Comparison of ENCODE assay signal across 1 cellular context in the genomic region with DNA sequence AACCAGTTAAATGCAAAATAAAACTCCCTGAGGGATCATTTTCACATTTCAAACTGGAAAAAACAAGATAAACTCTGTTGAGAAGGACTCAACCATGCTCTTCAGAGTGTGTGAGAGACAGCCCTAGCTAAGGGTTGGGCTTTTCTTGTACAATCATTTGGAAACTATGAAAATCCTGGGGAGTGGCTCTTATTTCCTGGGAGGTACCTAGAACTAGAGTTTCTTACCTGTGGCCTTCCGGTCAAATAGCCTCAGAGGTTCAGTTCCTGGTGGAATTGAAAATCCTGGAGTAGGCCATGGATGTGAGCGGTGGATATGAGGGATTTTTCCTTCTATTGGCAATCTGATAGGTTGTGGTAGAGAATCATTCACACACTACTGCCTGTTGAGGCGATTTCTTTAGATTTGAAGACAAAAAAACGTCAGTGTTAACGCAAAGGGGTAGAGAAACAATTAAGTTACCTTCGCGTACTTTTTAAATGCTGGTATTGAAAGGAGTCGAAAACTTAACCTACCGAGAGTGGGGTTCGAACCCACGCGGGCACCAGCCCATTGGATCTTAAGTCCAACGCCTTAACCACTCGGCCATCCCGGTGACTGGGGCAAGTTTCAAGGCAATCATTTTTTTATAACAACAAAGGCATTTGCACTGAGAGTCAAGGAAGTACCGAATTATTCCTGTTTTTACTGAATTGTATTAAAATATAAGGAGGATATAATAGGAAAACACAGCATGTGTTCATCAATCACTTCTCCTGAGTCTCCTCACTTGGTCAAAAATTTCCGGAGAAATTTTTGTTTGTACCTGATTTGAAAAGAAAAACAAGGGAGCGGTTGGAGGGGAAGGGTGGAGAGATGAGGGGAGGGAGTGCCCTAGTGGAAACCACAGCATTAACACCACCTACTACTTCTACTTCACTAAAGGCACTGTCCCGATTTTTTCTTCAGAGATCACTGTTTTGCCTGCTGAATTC.
TF ChIP-seq lines count a peak whose summit lies in the region.

No MANE protein-coding gene starts in this region.

TF ChIP-seq in HEK293, 187 proteins besides CTCF, POLR2A, EP300 and RAD21 (continued from another document and continues in another):
- TF ChIP-seq, protein P1, sequence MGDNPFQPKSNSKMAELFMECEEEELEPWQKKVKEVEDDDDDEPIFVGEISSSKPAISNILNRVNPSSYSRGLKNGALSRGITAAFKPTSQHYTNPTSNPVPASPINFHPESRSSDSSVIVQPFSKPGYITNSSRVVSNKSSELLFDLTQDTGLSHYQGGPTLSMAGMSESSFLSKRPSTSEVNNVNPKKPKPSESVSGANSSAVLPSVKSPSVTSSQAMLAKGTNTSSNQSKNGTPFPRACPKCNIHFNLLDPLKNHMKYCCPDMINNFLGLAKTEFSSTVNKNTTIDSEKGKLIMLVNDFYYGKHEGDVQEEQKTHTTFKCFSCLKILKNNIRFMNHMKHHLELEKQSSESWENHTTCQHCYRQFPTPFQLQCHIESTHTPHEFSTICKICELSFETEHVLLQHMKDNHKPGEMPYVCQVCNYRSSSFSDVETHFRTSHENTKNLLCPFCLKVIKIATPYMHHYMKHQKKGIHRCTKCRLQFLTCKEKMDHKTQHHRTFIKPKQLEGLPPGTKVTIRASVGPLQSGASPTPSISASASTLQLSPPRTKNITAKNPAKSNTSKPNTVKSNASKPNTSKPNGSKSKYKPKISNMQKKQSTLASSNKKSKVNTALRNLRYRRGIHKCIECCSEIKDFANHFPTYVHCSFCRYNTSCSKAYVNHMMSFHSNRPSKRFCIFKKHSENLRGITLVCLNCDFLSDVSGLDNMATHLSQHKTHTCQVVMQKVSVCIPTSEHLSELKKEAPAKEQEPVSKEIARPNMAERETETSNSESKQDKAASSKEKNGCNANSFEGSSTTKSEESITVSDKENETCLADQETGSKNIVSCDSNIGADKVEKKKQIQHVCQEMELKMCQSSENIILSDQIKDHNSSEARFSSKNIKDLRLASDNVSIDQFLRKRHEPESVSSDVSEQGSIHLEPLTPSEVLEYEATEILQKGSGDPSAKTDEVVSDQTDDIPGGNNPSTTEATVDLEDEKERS (tag by site-specific recombination; IDR thresholded peaks at IDR 0.05) = no peak
- TF ChIP-seq ZNF549 (tag by site-specific recombination; IDR thresholded peaks at IDR 0.05) = 0 out of 2 replicates have a peak, but pooled peaks have one; percentile 44
- peak; percentile 10; the same call in 1 of the 2 replicates for TF ChIP-seq SP2 (tag by site-specific recombination; IDR thresholded peaks at IDR 0.05)
- TF ChIP-seq ZNF792 (tag by site-specific recombination; IDR thresholded peaks at IDR 0.05) = no peak
- no peak for TF ChIP-seq ZNF596 (tag by site-specific recombination; IDR thresholded peaks at IDR 0.05)
- TF ChIP-seq ZNF629 (tag by site-specific recombination; IDR thresholded peaks at IDR 0.05) = no peak; the same call in 1 of the 2 replicates
- TF ChIP-seq ZNF133 (tag by site-specific recombination; IDR thresholded peaks at IDR 0.05) = no peak
- TF ChIP-seq REPIN1 (tag by site-specific recombination; IDR thresholded peaks at IDR 0.05; ENCODE audit: low read depth) = no peak
- TF ChIP-seq, protein P2, sequence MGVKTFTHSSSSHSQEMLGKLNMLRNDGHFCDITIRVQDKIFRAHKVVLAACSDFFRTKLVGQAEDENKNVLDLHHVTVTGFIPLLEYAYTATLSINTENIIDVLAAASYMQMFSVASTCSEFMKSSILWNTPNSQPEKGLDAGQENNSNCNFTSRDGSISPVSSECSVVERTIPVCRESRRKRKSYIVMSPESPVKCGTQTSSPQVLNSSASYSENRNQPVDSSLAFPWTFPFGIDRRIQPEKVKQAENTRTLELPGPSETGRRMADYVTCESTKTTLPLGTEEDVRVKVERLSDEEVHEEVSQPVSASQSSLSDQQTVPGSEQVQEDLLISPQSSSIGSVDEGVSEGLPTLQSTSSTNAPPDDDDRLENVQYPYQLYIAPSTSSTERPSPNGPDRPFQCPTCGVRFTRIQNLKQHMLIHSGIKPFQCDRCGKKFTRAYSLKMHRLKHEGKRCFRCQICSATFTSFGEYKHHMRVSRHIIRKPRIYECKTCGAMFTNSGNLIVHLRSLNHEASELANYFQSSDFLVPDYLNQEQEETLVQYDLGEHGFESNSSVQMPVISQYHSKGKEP (tag by site-specific recombination; IDR thresholded peaks at IDR 0.05) = peak; percentile 46; the same call in 1 of the 2 replicates
- TF ChIP-seq ZNF558 (tag by site-specific recombination; IDR thresholded peaks at IDR 0.05) = peak; percentile 52; the same call in 1 of the 2 replicates
- TF ChIP-seq, protein P3, sequence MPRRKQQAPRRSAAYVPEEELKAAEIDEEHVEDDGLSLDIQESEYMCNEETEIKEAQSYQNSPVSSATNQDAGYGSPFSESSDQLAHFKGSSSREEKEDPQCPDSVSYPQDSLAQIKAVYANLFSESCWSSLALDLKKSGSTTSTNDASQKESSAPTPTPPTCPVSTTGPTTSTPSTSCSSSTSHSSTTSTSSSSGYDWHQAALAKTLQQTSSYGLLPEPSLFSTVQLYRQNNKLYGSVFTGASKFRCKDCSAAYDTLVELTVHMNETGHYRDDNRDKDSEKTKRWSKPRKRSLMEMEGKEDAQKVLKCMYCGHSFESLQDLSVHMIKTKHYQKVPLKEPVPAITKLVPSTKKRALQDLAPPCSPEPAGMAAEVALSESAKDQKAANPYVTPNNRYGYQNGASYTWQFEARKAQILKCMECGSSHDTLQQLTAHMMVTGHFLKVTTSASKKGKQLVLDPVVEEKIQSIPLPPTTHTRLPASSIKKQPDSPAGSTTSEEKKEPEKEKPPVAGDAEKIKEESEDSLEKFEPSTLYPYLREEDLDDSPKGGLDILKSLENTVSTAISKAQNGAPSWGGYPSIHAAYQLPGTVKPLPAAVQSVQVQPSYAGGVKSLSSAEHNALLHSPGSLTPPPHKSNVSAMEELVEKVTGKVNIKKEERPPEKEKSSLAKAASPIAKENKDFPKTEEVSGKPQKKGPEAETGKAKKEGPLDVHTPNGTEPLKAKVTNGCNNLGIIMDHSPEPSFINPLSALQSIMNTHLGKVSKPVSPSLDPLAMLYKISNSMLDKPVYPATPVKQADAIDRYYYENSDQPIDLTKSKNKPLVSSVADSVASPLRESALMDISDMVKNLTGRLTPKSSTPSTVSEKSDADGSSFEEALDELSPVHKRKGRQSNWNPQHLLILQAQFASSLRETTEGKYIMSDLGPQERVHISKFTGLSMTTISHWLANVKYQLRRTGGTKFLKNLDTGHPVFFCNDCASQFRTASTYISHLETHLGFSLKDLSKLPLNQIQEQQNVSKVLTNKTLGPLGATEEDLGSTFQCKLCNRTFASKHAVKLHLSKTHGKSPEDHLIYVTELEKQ (tag by site-specific recombination; IDR thresholded peaks at IDR 0.05; ENCODE audit: borderline replicate concordance) = no peak
- no peak for TF ChIP-seq ZNF837 (tag by site-specific recombination; IDR thresholded peaks at IDR 0.05)
- TF ChIP-seq, protein P4, sequence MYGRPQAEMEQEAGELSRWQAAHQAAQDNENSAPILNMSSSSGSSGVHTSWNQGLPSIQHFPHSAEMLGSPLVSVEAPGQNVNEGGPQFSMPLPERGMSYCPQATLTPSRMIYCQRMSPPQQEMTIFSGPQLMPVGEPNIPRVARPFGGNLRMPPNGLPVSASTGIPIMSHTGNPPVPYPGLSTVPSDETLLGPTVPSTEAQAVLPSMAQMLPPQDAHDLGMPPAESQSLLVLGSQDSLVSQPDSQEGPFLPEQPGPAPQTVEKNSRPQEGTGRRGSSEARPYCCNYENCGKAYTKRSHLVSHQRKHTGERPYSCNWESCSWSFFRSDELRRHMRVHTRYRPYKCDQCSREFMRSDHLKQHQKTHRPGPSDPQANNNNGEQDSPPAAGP (tag by site-specific recombination; IDR thresholded peaks at IDR 0.05) = peak; percentile 37; the same call in 1 of the 2 replicates
- TF ChIP-seq ZNF488 (tag by site-specific recombination; IDR thresholded peaks at IDR 0.05) = no peak
- no peak for TF ChIP-seq ZNF768 (tag by site-specific recombination; IDR thresholded peaks at IDR 0.05)
- TF ChIP-seq TRIM28 (IDR thresholded peaks at IDR 0.05; ENCODE audit: borderline replicate concordance, low read length) = no peak
- peak; percentile 88 for TF ChIP-seq ZBTB17 (tag by site-specific recombination; IDR thresholded peaks at IDR 0.05)
- TF ChIP-seq PRDM10 (tag by site-specific recombination; IDR thresholded peaks at IDR 0.05) = no peak
- no peak for TF ChIP-seq ZNF510 (tag by site-specific recombination; IDR thresholded peaks at IDR 0.05; ENCODE audit: insufficient replicate concordance)
- no peak for TF ChIP-seq ZNF202 (tag by site-specific recombination; IDR thresholded peaks at IDR 0.05; ENCODE audit: borderline replicate concordance)
- TF ChIP-seq, protein P5, sequence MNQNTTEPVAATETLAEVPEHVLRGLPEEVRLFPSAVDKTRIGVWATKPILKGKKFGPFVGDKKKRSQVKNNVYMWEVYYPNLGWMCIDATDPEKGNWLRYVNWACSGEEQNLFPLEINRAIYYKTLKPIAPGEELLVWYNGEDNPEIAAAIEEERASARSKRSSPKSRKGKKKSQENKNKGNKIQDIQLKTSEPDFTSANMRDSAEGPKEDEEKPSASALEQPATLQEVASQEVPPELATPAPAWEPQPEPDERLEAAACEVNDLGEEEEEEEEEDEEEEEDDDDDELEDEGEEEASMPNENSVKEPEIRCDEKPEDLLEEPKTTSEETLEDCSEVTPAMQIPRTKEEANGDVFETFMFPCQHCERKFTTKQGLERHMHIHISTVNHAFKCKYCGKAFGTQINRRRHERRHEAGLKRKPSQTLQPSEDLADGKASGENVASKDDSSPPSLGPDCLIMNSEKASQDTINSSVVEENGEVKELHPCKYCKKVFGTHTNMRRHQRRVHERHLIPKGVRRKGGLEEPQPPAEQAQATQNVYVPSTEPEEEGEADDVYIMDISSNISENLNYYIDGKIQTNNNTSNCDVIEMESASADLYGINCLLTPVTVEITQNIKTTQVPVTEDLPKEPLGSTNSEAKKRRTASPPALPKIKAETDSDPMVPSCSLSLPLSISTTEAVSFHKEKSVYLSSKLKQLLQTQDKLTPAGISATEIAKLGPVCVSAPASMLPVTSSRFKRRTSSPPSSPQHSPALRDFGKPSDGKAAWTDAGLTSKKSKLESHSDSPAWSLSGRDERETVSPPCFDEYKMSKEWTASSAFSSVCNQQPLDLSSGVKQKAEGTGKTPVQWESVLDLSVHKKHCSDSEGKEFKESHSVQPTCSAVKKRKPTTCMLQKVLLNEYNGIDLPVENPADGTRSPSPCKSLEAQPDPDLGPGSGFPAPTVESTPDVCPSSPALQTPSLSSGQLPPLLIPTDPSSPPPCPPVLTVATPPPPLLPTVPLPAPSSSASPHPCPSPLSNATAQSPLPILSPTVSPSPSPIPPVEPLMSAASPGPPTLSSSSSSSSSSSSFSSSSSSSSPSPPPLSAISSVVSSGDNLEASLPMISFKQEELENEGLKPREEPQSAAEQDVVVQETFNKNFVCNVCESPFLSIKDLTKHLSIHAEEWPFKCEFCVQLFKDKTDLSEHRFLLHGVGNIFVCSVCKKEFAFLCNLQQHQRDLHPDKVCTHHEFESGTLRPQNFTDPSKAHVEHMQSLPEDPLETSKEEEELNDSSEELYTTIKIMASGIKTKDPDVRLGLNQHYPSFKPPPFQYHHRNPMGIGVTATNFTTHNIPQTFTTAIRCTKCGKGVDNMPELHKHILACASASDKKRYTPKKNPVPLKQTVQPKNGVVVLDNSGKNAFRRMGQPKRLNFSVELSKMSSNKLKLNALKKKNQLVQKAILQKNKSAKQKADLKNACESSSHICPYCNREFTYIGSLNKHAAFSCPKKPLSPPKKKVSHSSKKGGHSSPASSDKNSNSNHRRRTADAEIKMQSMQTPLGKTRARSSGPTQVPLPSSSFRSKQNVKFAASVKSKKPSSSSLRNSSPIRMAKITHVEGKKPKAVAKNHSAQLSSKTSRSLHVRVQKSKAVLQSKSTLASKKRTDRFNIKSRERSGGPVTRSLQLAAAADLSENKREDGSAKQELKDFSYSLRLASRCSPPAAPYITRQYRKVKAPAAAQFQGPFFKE (tag by site-specific recombination; IDR thresholded peaks at IDR 0.05; ENCODE audit: borderline replicate concordance) = no peak
- TF ChIP-seq SP3 (tag by site-specific recombination; IDR thresholded peaks at IDR 0.05) = peak; percentile 37
- no peak for TF ChIP-seq MEIS1 (CRISPR knock-in tag; IDR thresholded peaks at IDR 0.05; ENCODE audit: borderline replicate concordance)
- TF ChIP-seq ZBTB8A (tag by site-specific recombination; IDR thresholded peaks at IDR 0.05) = peak; percentile 18; the same call in 1 of the 2 replicates
- no peak for TF ChIP-seq ZNF274 (IDR thresholded peaks at IDR 0.05; ENCODE audit: low read length)
- TF ChIP-seq ZNF274 (tag by site-specific recombination; IDR thresholded peaks at IDR 0.05; ENCODE audit: borderline replicate concordance) = no peak
- no peak for TF ChIP-seq ZNF10 (tag by site-specific recombination; IDR thresholded peaks at IDR 0.05)
- no peak for TF ChIP-seq ZSCAN4 (tag by site-specific recombination; IDR thresholded peaks at IDR 0.05)
- no peak for TF ChIP-seq SCRT2 (tag by site-specific recombination; IDR thresholded peaks at IDR 0.05)
